In genomic region chr12:13257356-13257875, GRCh38 we compare ENCODE assay signal across 2 cellular contexts.
TF ChIP-seq lines count a peak whose summit lies in the region.

No MANE protein-coding gene starts in this region.

TF ChIP-seq in IMR-90, 13 proteins besides CTCF, POLR2A, EP300 and RAD21:
- TF ChIP-seq MAFK (IDR thresholded peaks at IDR 0.05; ENCODE audit: low read depth, low read length) (no peak), CEBPB (IDR thresholded peaks at IDR 0.05; ENCODE audit: low read depth, low read length) (no peak), SMC3 (IDR thresholded peaks at IDR 0.05; ENCODE audit: low read depth, low read length) (no peak), CHD1 (IDR thresholded peaks at IDR 0.05; ENCODE audit: low read depth, low read length) (no peak), FOS (IDR thresholded peaks at IDR 0.05; ENCODE audit: low read depth, low read length) (no peak), BHLHE40 (IDR thresholded peaks at IDR 0.05; ENCODE audit: low read depth, low read length) (no peak), RFX5 (IDR thresholded peaks at IDR 0.05; ENCODE audit: low read depth, low read length) (no peak), NFE2L2 (IDR thresholded peaks at IDR 0.05; ENCODE audit: low read depth, low read length) (no peak), RCOR1 (IDR thresholded peaks at IDR 0.05; ENCODE audit: insufficient replicate concordance, low read length) (no peak), MAZ (IDR thresholded peaks at IDR 0.05; ENCODE audit: borderline replicate concordance, low read depth, low read length) (no peak), MXI1 (IDR thresholded peaks at IDR 0.05; ENCODE audit: borderline replicate concordance, low read depth, low read length) (no peak)
- TF ChIP-seq, protein P1, sequence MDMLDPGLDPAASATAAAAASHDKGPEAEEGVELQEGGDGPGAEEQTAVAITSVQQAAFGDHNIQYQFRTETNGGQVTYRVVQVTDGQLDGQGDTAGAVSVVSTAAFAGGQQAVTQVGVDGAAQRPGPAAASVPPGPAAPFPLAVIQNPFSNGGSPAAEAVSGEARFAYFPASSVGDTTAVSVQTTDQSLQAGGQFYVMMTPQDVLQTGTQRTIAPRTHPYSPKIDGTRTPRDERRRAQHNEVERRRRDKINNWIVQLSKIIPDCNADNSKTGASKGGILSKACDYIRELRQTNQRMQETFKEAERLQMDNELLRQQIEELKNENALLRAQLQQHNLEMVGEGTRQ (IDR thresholded peaks at IDR 0.05; ENCODE audit: low read depth, low read length): no peak
- TF ChIP-seq, protein P2, sequence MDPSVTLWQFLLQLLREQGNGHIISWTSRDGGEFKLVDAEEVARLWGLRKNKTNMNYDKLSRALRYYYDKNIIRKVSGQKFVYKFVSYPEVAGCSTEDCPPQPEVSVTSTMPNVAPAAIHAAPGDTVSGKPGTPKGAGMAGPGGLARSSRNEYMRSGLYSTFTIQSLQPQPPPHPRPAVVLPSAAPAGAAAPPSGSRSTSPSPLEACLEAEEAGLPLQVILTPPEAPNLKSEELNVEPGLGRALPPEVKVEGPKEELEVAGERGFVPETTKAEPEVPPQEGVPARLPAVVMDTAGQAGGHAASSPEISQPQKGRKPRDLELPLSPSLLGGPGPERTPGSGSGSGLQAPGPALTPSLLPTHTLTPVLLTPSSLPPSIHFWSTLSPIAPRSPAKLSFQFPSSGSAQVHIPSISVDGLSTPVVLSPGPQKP (IDR thresholded peaks at IDR 0.05; ENCODE audit: borderline replicate concordance, low read depth, low read length): no peak

TF ChIP-seq in H1, 55 proteins besides CTCF, POLR2A, EP300 and RAD21:
- no peak for TF ChIP-seq TBP (IDR thresholded peaks at IDR 0.05; ENCODE audit: low read depth, low read length)
- TF ChIP-seq EGR1 (IDR thresholded peaks at IDR 0.05; ENCODE audit: borderline replicate concordance, low read depth, low read length): no peak
- TF ChIP-seq SIRT6 (IDR thresholded peaks at IDR 0.05; ENCODE audit: low read length): no peak
- no peak for TF ChIP-seq POLR2AphosphoS5 (IDR thresholded peaks at IDR 0.05; ENCODE audit: low read depth, low read length)
- TF ChIP-seq EZH2 (IDR thresholded peaks at IDR 0.05; ENCODE audit: low read depth, low read length, severe bottlenecking): no peak
- TF ChIP-seq TEAD4 (IDR thresholded peaks at IDR 0.05; ENCODE audit: low read depth, low read length): no peak
- no peak for TF ChIP-seq CTBP2 (IDR thresholded peaks at IDR 0.05; ENCODE audit: borderline replicate concordance, insufficient read depth, insufficient read length, low read length)
- TF ChIP-seq BRCA1 (IDR thresholded peaks at IDR 0.05; ENCODE audit: low read depth, low read length): no peak
- TF ChIP-seq KDM1A (IDR thresholded peaks at IDR 0.05; ENCODE audit: borderline replicate concordance, low read length): no peak
- no peak for TF ChIP-seq E2F6 (IDR thresholded peaks at IDR 0.05)
- no peak for TF ChIP-seq TCF12 (IDR thresholded peaks at IDR 0.05; ENCODE audit: low read depth, low read length)
- no peak for TF ChIP-seq CREB1 (IDR thresholded peaks at IDR 0.05)
- TF ChIP-seq NANOG (IDR thresholded peaks at IDR 0.05; ENCODE audit: insufficient read depth, low read depth, low read length, poor library complexity, severe bottlenecking): no peak
- TF ChIP-seq HDAC6 (IDR thresholded peaks at IDR 0.05; ENCODE audit: low read depth, low read length): no peak
- no peak for TF ChIP-seq RFX5 (IDR thresholded peaks at IDR 0.05; ENCODE audit: borderline replicate concordance, low read depth, low read length)
- no peak for TF ChIP-seq RNF2 (IDR thresholded peaks at IDR 0.05; ENCODE audit: borderline replicate concordance, low read depth, low read length, missing control alignments, poor library complexity, severe bottlenecking)
